In genomic region chr3:169430687-169431404, GRCh38 we compare ENCODE assay signal across 11 cellular contexts.
DNase-seq lines count a peak whose midpoint lies in the region; ATAC-seq and TF ChIP-seq lines count a peak whose summit lies in the region.
"Had no signal": no experiment of that assay in that cellular context is flagged by ENCODE, and none has a peak within 500 bp of the region (broad histone marks: within the 10 kb centered on the region; RNA-seq: fewer than 3 reads in every experiment).

No MANE protein-coding gene starts in this region.

- peaks cover 40% of the 10 kb centered on the region for H3F3A ChIP-seq in PC-9 (ENCODE audit: insufficient read depth, low read depth)

- no peaks in the 10 kb centered on the region for H3K79me2 ChIP-seq in PC-9 (ENCODE audit: low read depth)

- BruUV-seq in PC-9 (replicated peaks; lab: Mats Ljungman, UMichigan) = no TSS peak

- peak overlapping the region; percentile 10 for H2AFZ ChIP-seq in PC-9

- peak; percentile 10 for DNase-seq in stimulated activated CD4-positive, alpha-beta T cell treated with anti-CD3 and anti-CD28 coated beads, Interleukin-15, amount 100 ng/mL, for 24 hours
- no peak for DNase-seq in stimulated activated CD4-positive, alpha-beta T cell treated with anti-CD3 and anti-CD28 coated beads, Interleukin-4, amount 100 ng/mL, for 24 hours
- DNase-seq in PC-9 (peak; percentile 68 to 98), left cardiac atrium (peak; percentile 47), NCI-H510A (lab: John Stamatoyannopoulos, UW) (no peak), foreskin melanocyte (no peak)
- DNase-seq: naive thymus-derived CD8-positive, alpha-beta T cell had no signal

- no peaks in the 10 kb centered on the region for H3K27me3 ChIP-seq in PC-9 (ENCODE audit: insufficient read depth, low read depth)
- H3K27me3 ChIP-seq: BLaER1 treated with 17β-estradiol and CSF1 and Interleukin-3, amounts not matched to agents 10 nM and 100 nM; cardiac muscle cell had no signal

- TF ChIP-seq CTCF in PC-9 (conservative IDR thresholded peaks at IDR 0.05) = no peak

- CTCF ChIA-PET in PC-9 (lab: Charles Lee) = interaction anchor here (0.5 to 1.0 kb wide), 2 partner anchors 40 to 282 kb away, joined by 4 read pairs; no protein-coding TSS in a partner anchor

- POLR2A ChIA-PET in PC-9 (lab: Charles Lee; ENCODE audit: unreplicated experiment) = interaction anchor here (0.6 kb wide), 1 partner anchor 55 kb away, joined by 4 read pairs; no protein-coding TSS in a partner anchor

- H3K27ac ChIP-seq in PC-9 = peak overlapping the region; percentile 88
- H3K27ac ChIP-seq: BLaER1 treated with 17β-estradiol and CSF1 and Interleukin-3, amounts not matched to agents 10 nM and 100 nM; cardiac muscle cell had no signal

- peak overlapping the region; percentile 3; the same call in 1 of the 2 replicates for H3K4me3 ChIP-seq in PC-9
- H3K4me3 ChIP-seq: BLaER1 treated with 17β-estradiol and CSF1 and Interleukin-3, amounts not matched to agents 10 nM and 100 nM; cardiac muscle cell had no signal

- peak overlapping the region; percentile 46 for H3K4me2 ChIP-seq in PC-9

- H3K9me2 ChIP-seq in PC-9 (ENCODE audit: insufficient read depth) = no peaks in the 10 kb centered on the region; the same call in 1 of the 2 replicates

- peak; percentile 50 to 88 for ATAC-seq in left cardiac atrium
- no peak for ATAC-seq in GM21423 (IDR thresholded peaks at IDR 0.05; ENCODE audit: unreplicated experiment)
- no peak for ATAC-seq in HG03521 (IDR thresholded peaks at IDR 0.05; ENCODE audit: unreplicated experiment)
- ATAC-seq: naive thymus-derived CD8-positive, alpha-beta T cell had no signal

- peaks cover 6% of the 10 kb centered on the region for H3K36me3 ChIP-seq in PC-9 (ENCODE audit: low read depth)
- H3K36me3 ChIP-seq: BLaER1 treated with 17β-estradiol and CSF1 and Interleukin-3, amounts not matched to agents 10 nM and 100 nM; cardiac muscle cell had no signal

- peaks cover 48% of the 10 kb centered on the region for H3K4me1 ChIP-seq in PC-9 (replicated peaks; ENCODE audit: insufficient read depth)

- H4K20me1 ChIP-seq in PC-9 (ENCODE audit: insufficient read depth) = no peaks in the 10 kb centered on the region
- H4K20me1 ChIP-seq: BLaER1 treated with 17β-estradiol and CSF1 and Interleukin-3, amounts not matched to agents 10 nM and 100 nM had no signal

- intact Hi-C loops in PC-9 (cut with micrococcal nuclease; ENCODE audit: unreplicated experiment) = loop anchor here (5.0 kb wide), 2 partner anchors 84 to 284 kb away; no protein-coding TSS in a partner anchor
- intact Hi-C loops in left cardiac atrium (cut with DNase I) = no loop called here

- H3K9me3 ChIP-seq in PC-9 (ENCODE audit: insufficient read depth, low read depth) = peaks cover 17% of the 10 kb centered on the region

Comparison
In these comparisons a context has a peak if more than half of its experiments do, and no peak if none do; other contexts are left out.
1. DNase-seq: peak in stimulated activated CD4-positive, alpha-beta T cell treated with anti-CD3 and anti-CD28 coated beads, Interleukin-15, amount 100 ng/mL, for 24 hours (single experiment), PC-9 (2 of 2) and left cardiac atrium (single experiment); none in stimulated activated CD4-positive, alpha-beta T cell treated with anti-CD3 and anti-CD28 coated beads, Interleukin-4, amount 100 ng/mL, for 24 hours (single experiment), NCI-H510A (single experiment) and foreskin melanocyte (single experiment).
2. ATAC-seq: peak in left cardiac atrium (2 of 2); none in GM21423 (single experiment) and HG03521 (single experiment).